ENCODE assay signal across 15 cellular contexts in genomic region chr11:99535819-99536218, GRCh38.
DNase-seq lines count a peak whose midpoint lies in the region; ATAC-seq and TF ChIP-seq lines count a peak whose summit lies in the region.
"Had no signal": no experiment of that assay in that cellular context is flagged by ENCODE, and none has a peak within 500 bp of the region (broad histone marks: within the 10 kb centered on the region; RNA-seq: fewer than 3 reads in every experiment).

No MANE protein-coding gene starts in this region.

- no peak overlapping the region for H3K27ac Mint-ChIP-seq in activated naive CD4-positive, alpha-beta T cell treated with anti-CD3 and anti-CD28 coated beads, Interleukin-2, amount 50 U/mL, for 72 hours
- H3K27ac Mint-ChIP-seq: activated CD4-positive, alpha-beta memory T cell treated with anti-CD3 and anti-CD28 coated beads, Interleukin-2, amount 10 ng/mL, durations not matched to agents 7 days and 5 days; IgD-negative memory B cell had no signal

- peaks cover 13 to 20% of the 10 kb centered on the region in 2 donors for H3K9me3 Mint-ChIP-seq in activated naive CD4-positive, alpha-beta T cell treated with anti-CD3 and anti-CD28 coated beads, Interleukin-2, amount 50 U/mL, for 72 hours

- no peak for DNase-seq in activated naive CD4-positive, alpha-beta T cell treated with anti-CD3 and anti-CD28 coated beads, Interleukin-2, amount 50 U/mL, for 72 hours (ENCODE audit: low spot score in 2 of 2)
- DNase-seq in COLO829 (ENCODE audit: low spot score) = no peak
- DNase-seq: activated CD4-positive, alpha-beta memory T cell treated with anti-CD3 and anti-CD28 coated beads, Interleukin-2, amount 10 ng/mL, durations not matched to agents 7 days and 5 days; amygdala; mucosa of descending colon; NCI-H1092; occipital lobe; stimulated activated CD4-positive, alpha-beta T cell treated with anti-CD3 and anti-CD28 coated beads, Interleukin-4, amount 100 ng/mL, for 24 hours; upper lobe of right lung had no signal

- ATAC-seq in GM19372 (IDR thresholded peaks at IDR 0.05; ENCODE audit: low read depth, unreplicated experiment) (peak; percentile 59), HG02759 (IDR thresholded peaks at IDR 0.05; ENCODE audit: unreplicated experiment) (peak; percentile 79), HG03342 (IDR thresholded peaks at IDR 0.05; ENCODE audit: unreplicated experiment) (peak; percentile 53), SK-N-SH treated with all-trans-retinoic acid at 6 μM for 48 hours (no peak), esophagus mucosa (no peak)
- ATAC-seq in activated naive CD4-positive, alpha-beta T cell treated with anti-CD3 and anti-CD28 coated beads, Interleukin-2, amount 50 U/mL, for 72 hours = no peak
- ATAC-seq: mucosa of descending colon, upper lobe of right lung had no signal

- no peaks in the 10 kb centered on the region for H3K36me3 Mint-ChIP-seq in activated naive CD4-positive, alpha-beta T cell treated with anti-CD3 and anti-CD28 coated beads, Interleukin-2, amount 50 U/mL, for 72 hours
- H3K36me3 Mint-ChIP-seq: IgD-negative memory B cell had no signal

TF ChIP-seq in SK-N-SH treated with all-trans-retinoic acid at 6 μM for 48 hours, 23 proteins besides CTCF, POLR2A, EP300 and RAD21:
- TF ChIP-seq ZFP30 (CRISPR knock-in tag; IDR thresholded peaks at IDR 0.05) (no peak), PPARA (CRISPR knock-in tag; IDR thresholded peaks at IDR 0.05; ENCODE audit: borderline replicate concordance) (no peak), TCF4 (CRISPR knock-in tag; IDR thresholded peaks at IDR 0.05; ENCODE audit: borderline replicate concordance) (no peak), ZC3H10 (CRISPR knock-in tag; IDR thresholded peaks at IDR 0.05) (no peak), ESRRG (CRISPR knock-in tag; IDR thresholded peaks at IDR 0.05) (no peak), TSHZ2 (CRISPR knock-in tag; IDR thresholded peaks at IDR 0.05) (no peak), ARNTL (CRISPR knock-in tag; IDR thresholded peaks at IDR 0.05; ENCODE audit: borderline replicate concordance, low read depth) (no peak), ZFP3 (CRISPR knock-in tag; IDR thresholded peaks at IDR 0.05) (no peak), CSDC2 (CRISPR knock-in tag; IDR thresholded peaks at IDR 0.05) (no peak), BACH2 (CRISPR knock-in tag; IDR thresholded peaks at IDR 0.05; ENCODE audit: borderline replicate concordance) (no peak)

Comparison
In these comparisons a context has a peak if more than half of its experiments do, and no peak if none do; other contexts are left out.
1. ATAC-seq: peak in GM19372 (single experiment), HG02759 (single experiment) and HG03342 (single experiment); none in activated naive CD4-positive, alpha-beta T cell treated with anti-CD3 and anti-CD28 coated beads, Interleukin-2, amount 50 U/mL, for 72 hours (0 of 2), SK-N-SH treated with all-trans-retinoic acid at 6 μM for 48 hours (single experiment) and esophagus mucosa (single experiment).